21 cellular contexts compared by ENCODE assay signal in genomic region chr12:79521576-79521975, GRCh38.
DNase-seq lines count a peak whose midpoint lies in the region; ATAC-seq lines count a peak whose summit lies in the region.
"Had no signal": no experiment of that assay in that cellular context is flagged by ENCODE, and none has a peak within 500 bp of the region (broad histone marks: within the 10 kb centered on the region; RNA-seq: fewer than 3 reads in every experiment).

No MANE protein-coding gene starts in this region.

- intact Hi-C loops in right cardiac atrium (cut with DNase I) = no loop called here

- 100% methylated on average over 1 of the region's 1 CpG for WGBS in mesenchymal stem cell
- WGBS in right cardiac atrium = 92% methylated on average over 1 of the region's 1 CpG

- H3K27ac ChIP-seq in mesenchymal stem cell (ENCODE audit: low read length, poor library complexity, severe bottlenecking) (no peak overlapping the region), right cardiac atrium (ENCODE audit: low read length) (no peak overlapping the region)
- H3K27ac ChIP-seq: BLaER1, HL-60 had no signal

- no peak overlapping the region for H4K91ac ChIP-seq in mesenchymal stem cell (ENCODE audit: low read length)

- H3K4ac ChIP-seq in mesenchymal stem cell (ENCODE audit: low read depth in 1 of 2, low read length in 2 of 2) = no peak overlapping the region

- no peak overlapping the region for H4K8ac ChIP-seq in mesenchymal stem cell (ENCODE audit: low read length)

- H3K18ac ChIP-seq in mesenchymal stem cell (ENCODE audit: low read depth in 1 of 2, low read length in 2 of 2) = no peak overlapping the region

- H3K4me1 ChIP-seq in mesenchymal stem cell (ENCODE audit: control insufficient read depth, insufficient read depth, low read depth, low read length) (no peaks in the 10 kb centered on the region), right cardiac atrium (ENCODE audit: control insufficient read depth, insufficient read depth, low read length) (peaks cover 3% of the 10 kb centered on the region)
- H3K4me1 ChIP-seq: BLaER1 had no signal

- H2AFZ ChIP-seq in mesenchymal stem cell (ENCODE audit: low read depth, low read length) = no peak overlapping the region

- H3K9me3 ChIP-seq in mesenchymal stem cell (ENCODE audit: control insufficient read depth, low read length) (no peaks in the 10 kb centered on the region), right cardiac atrium (ENCODE audit: control insufficient read depth, low read length) (no peaks in the 10 kb centered on the region)
- H3K9me3 ChIP-seq: BLaER1 had no signal

- no peak overlapping the region for H2BK5ac ChIP-seq in mesenchymal stem cell (ENCODE audit: low read depth, low read length, poor library complexity, severe bottlenecking)

- H2BK120ac ChIP-seq in mesenchymal stem cell (ENCODE audit: low read depth, low read length) = no peak overlapping the region

- no peak overlapping the region for H2BK12ac ChIP-seq in mesenchymal stem cell (ENCODE audit: low read length in 2 of 2)

- H3K27me3 ChIP-seq in mesenchymal stem cell (ENCODE audit: control insufficient read depth in 1 of 2, insufficient read depth in 1 of 2, low read length in 2 of 2) (no peaks in the 10 kb centered on the region), right cardiac atrium (ENCODE audit: control insufficient read depth, insufficient read depth) (no peaks in the 10 kb centered on the region)
- H3K27me3 ChIP-seq: BLaER1 had no signal

- no peak for ATAC-seq in right cardiac atrium
- no peak for ATAC-seq in GM18861 (IDR thresholded peaks at IDR 0.05; ENCODE audit: unreplicated experiment)
- ATAC-seq: K562 had no signal

- H3K14ac ChIP-seq in mesenchymal stem cell (ENCODE audit: low read length in 2 of 2) = no peak overlapping the region

- H3K9ac ChIP-seq in mesenchymal stem cell (ENCODE audit: low read length) = no peak overlapping the region
- H3K9ac ChIP-seq: BLaER1 had no signal

- H3K23ac ChIP-seq in mesenchymal stem cell (ENCODE audit: low read length in 2 of 2) = no peak overlapping the region

- H3K79me1 ChIP-seq in mesenchymal stem cell (replicated peaks; ENCODE audit: low read length, poor library complexity, severe bottlenecking) = peaks cover 6% of the 10 kb centered on the region

- no peak overlapping the region for H3K4me2 ChIP-seq in mesenchymal stem cell (ENCODE audit: low read length, poor library complexity, severe bottlenecking)
- H3K4me2 ChIP-seq: BLaER1 had no signal

- peak; percentile 23 for DNase-seq in Daoy (ENCODE audit: low read depth)
- peak; percentile 41 for DNase-seq in LHCN-M2 (ENCODE audit: low read depth)
- DNase-seq in astrocyte of the hippocampus (ENCODE audit: low read depth, low spot score) = peak; percentile 67
- DNase-seq in mesenchymal stem cell = no peak
- no peak for DNase-seq in EL
- no peak for DNase-seq in right cardiac atrium
- DNase-seq in AG20443 (ENCODE audit: low spot score) = no peak
- DNase-seq: Calu3; CD4-positive, alpha-beta memory T cell; DMS53; H9; NCI-H1417 treated with DMSO at 0.1 percent for 48 hours; NCI-H187 treated with DMSO at 0.1 percent for 48 hours; NCI-H2227 treated with DMSO at 0.1 percent for 48 hours; NCI-H524; NCI-H82; OCI-M1 had no signal

- peak overlapping the region; percentile 46 for H2AK5ac ChIP-seq in mesenchymal stem cell (ENCODE audit: low read length, severe bottlenecking)

- H3K4me3 ChIP-seq in mesenchymal stem cell (ENCODE audit: insufficient read depth in 1 of 2, low read depth in 1 of 2, low read length in 2 of 2) (no peak overlapping the region), right cardiac atrium (ENCODE audit: low read length) (no peak overlapping the region)
- H3K4me3 ChIP-seq: BLaER1, K562 had no signal

- no peaks in the 10 kb centered on the region for H3K36me3 ChIP-seq in mesenchymal stem cell (ENCODE audit: control insufficient read depth in 1 of 2, insufficient read depth in 2 of 2, low read depth in 1 of 2, low read length in 2 of 2)
- H3K36me3 ChIP-seq: BLaER1 had no signal

- H2BK15ac ChIP-seq in mesenchymal stem cell (ENCODE audit: low read depth, poor library complexity, severe bottlenecking) = no peak overlapping the region

Comparison
In these comparisons a context has a peak if more than half of its experiments do, and no peak if none do; other contexts are left out.
1. DNase-seq: peak in Daoy (single experiment), LHCN-M2 (single experiment) and astrocyte of the hippocampus (single experiment); none in mesenchymal stem cell (single experiment), EL (single experiment), right cardiac atrium (0 of 3) and AG20443 (single experiment).